In genomic region chr3:193590088-193590856, GRCh38 we compare ENCODE assay signal across 11 cellular contexts. TPM values are rescaled to one million over a fixed set of nuclear protein-coding genes. Genes with fewer than 3 reads are reported as not detected.
DNase-seq lines count a peak whose midpoint lies in the region; ATAC-seq and TF ChIP-seq lines count a peak whose summit lies in the region.
"Had no signal": no experiment of that assay in that cellular context is flagged by ENCODE, and none has a peak within 500 bp of the region (broad histone marks: within the 10 kb centered on the region; RNA-seq: fewer than 3 reads in every experiment).

No MANE protein-coding gene starts in this region.

- H3K4me3 Mint-ChIP-seq in activated T-helper 1 cell treated with anti-CD3 and anti-CD28 coated beads, Interleukin-12 subunit alpha, Interleukin-12 subunit beta, Interleukin-2, Interleukin-4 antibody, amounts not matched to agents 30 ng/mL and 10 ng/mL and 1 ng/mL, durations not matched to agents 14 hours and 24 hours and 36 hours = no peak overlapping the region

- peaks cover 34% of the 10 kb centered on the region for H3K4me1 Mint-ChIP-seq in activated T-helper 1 cell treated with anti-CD3 and anti-CD28 coated beads, Interleukin-12 subunit alpha, Interleukin-12 subunit beta, Interleukin-2, Interleukin-4 antibody, amounts not matched to agents 30 ng/mL and 10 ng/mL and 1 ng/mL, durations not matched to agents 14 hours and 24 hours and 36 hours (ENCODE audit: low read depth)

- H3K9me3 ChIP-seq in mammary epithelial cell (replicated peaks; ENCODE audit: insufficient read depth, low read length) (no peaks in the 10 kb centered on the region), mucosa of descending colon (no peaks in the 10 kb centered on the region)

- TF ChIP-seq CTCF in mammary epithelial cell (conservative IDR thresholded peaks at IDR 0.05 in 1 of 2, IDR thresholded peaks at IDR 0.05 in 1 of 2; ENCODE audit: extremely low read depth in 1 of 2, insufficient read depth in 1 of 2, low read depth in 1 of 2, low read length in 2 of 2) (no peak), mucosa of descending colon (IDR thresholded peaks at IDR 0.05) (no peak)

- no peak overlapping the region for H3K4me3 ChIP-seq in mammary epithelial cell (replicated peaks in 1 of 3; ENCODE audit: insufficient read depth in 1 of 3, low read depth in 2 of 3, low read length in 3 of 3)
- no peak overlapping the region for H3K4me3 ChIP-seq in mucosa of descending colon

- no peaks in the 10 kb centered on the region for H3K9me3 Mint-ChIP-seq in activated T-helper 1 cell treated with anti-CD3 and anti-CD28 coated beads, Interleukin-12 subunit alpha, Interleukin-12 subunit beta, Interleukin-2, Interleukin-4 antibody, amounts not matched to agents 30 ng/mL and 10 ng/mL and 1 ng/mL, durations not matched to agents 14 hours and 24 hours and 36 hours

- CTCF ChIA-PET in mammary epithelial cell (lab: Charles Lee; ENCODE audit: low non-redundant PET) = no interaction called here

- H3K36me3 ChIP-seq in mammary epithelial cell (ENCODE audit: insufficient read depth, low read length) (no peaks in the 10 kb centered on the region), mucosa of descending colon (ENCODE audit: low read depth) (no peaks in the 10 kb centered on the region)

- no peaks in the 10 kb centered on the region for H3K27me3 ChIP-seq in mammary epithelial cell (ENCODE audit: insufficient read depth, low read length)

- DNase-seq in ELR (ENCODE audit: low read depth) = peak; percentile 92
- DNase-seq in NCI-H226 = peak; percentile 88
- DNase-seq in mammary epithelial cell = peak; percentile 69
- peak in 2 of 3 donors; percentile 27 to 54 for DNase-seq in mucosa of descending colon
- no peak for DNase-seq in activated T-helper 1 cell treated with anti-CD3 and anti-CD28 coated beads, Interleukin-12 subunit alpha, Interleukin-12 subunit beta, Interleukin-2, Interleukin-4 antibody, amounts not matched to agents 30 ng/mL and 10 ng/mL and 1 ng/mL, durations not matched to agents 14 hours and 24 hours and 36 hours (ENCODE audit: low spot score)
- no peak for DNase-seq in NCI-H446 treated with DMSO at 0.1 percent for 48 hours (lab: John Stamatoyannopoulos, UW)
- DNase-seq: central memory CD4-positive, alpha-beta T cell; DMS79; SW 1271 had no signal

- intact Hi-C loops in mammary epithelial cell (cut with micrococcal nuclease) = loop anchor here (5.0 kb wide), 1 partner anchor 982 kb away; no protein-coding TSS in a partner anchor
- intact Hi-C loops in mucosa of descending colon (cut with DNase I, micrococcal nuclease) = no loop called here
- intact Hi-C loops in activated T-helper 1 cell treated with anti-CD3 and anti-CD28 coated beads, Interleukin-12 subunit alpha, Interleukin-12 subunit beta, Interleukin-2, Interleukin-4 antibody, amounts not matched to agents 30 ng/mL and 10 ng/mL and 1 ng/mL, durations not matched to agents 14 hours and 24 hours and 36 hours (cut with micrococcal nuclease) = loop anchor here (5.0 kb wide), 3 partner anchors 547 to 773 kb away; partner anchors contain the start of gene HES1

- no peaks in the 10 kb centered on the region for H3K27me3 Mint-ChIP-seq in activated T-helper 1 cell treated with anti-CD3 and anti-CD28 coated beads, Interleukin-12 subunit alpha, Interleukin-12 subunit beta, Interleukin-2, Interleukin-4 antibody, amounts not matched to agents 30 ng/mL and 10 ng/mL and 1 ng/mL, durations not matched to agents 14 hours and 24 hours and 36 hours (ENCODE audit: insufficient read depth)

- 80% methylated on average over 6 of the region's 6 CpGs for WGBS in mammary epithelial cell (ENCODE audit: low coverage, missing lambda C conversion rate)

- H4K20me1 ChIP-seq in mammary epithelial cell (ENCODE audit: insufficient read depth, low read length) = no peaks in the 10 kb centered on the region

- peak; percentile 40 for ATAC-seq in mucosa of descending colon
- ATAC-seq in GM18873 (IDR thresholded peaks at IDR 0.05; ENCODE audit: low FRiP score, unreplicated experiment) = no peak
- no peak for ATAC-seq in HG02870 (IDR thresholded peaks at IDR 0.05; ENCODE audit: unreplicated experiment)

- H3K36me3 Mint-ChIP-seq in activated T-helper 1 cell treated with anti-CD3 and anti-CD28 coated beads, Interleukin-12 subunit alpha, Interleukin-12 subunit beta, Interleukin-2, Interleukin-4 antibody, amounts not matched to agents 30 ng/mL and 10 ng/mL and 1 ng/mL, durations not matched to agents 14 hours and 24 hours and 36 hours (ENCODE audit: low read depth) = peaks cover 4% of the 10 kb centered on the region

- in situ Hi-C loops in mammary epithelial cell (cut with MboI; ENCODE audit: low sequenced_read_pairs in 2 of 2) = no loop called here

- no peak overlapping the region for H3K4me2 ChIP-seq in mammary epithelial cell (ENCODE audit: insufficient read depth, low read depth, low read length)

- BruUV-seq in mammary epithelial cell (replicated peaks; lab: Mats Ljungman, UMichigan) = no TSS peak

- peaks cover 23% of the 10 kb centered on the region for H3K79me2 ChIP-seq in mammary epithelial cell (ENCODE audit: insufficient read depth, low read length)

- peak overlapping the region; percentile 45 for H2AFZ ChIP-seq in mammary epithelial cell (ENCODE audit: low read depth, low read length)

- dilution Hi-C loops in mammary epithelial cell (cut with HindIII; ENCODE audit: low sequenced_read_pairs) = no loop called here

- H3K9ac ChIP-seq in mammary epithelial cell (ENCODE audit: insufficient read depth, low read length) = no peak overlapping the region

- no peak overlapping the region for H3K27ac Mint-ChIP-seq in activated T-helper 1 cell treated with anti-CD3 and anti-CD28 coated beads, Interleukin-12 subunit alpha, Interleukin-12 subunit beta, Interleukin-2, Interleukin-4 antibody, amounts not matched to agents 30 ng/mL and 10 ng/mL and 1 ng/mL, durations not matched to agents 14 hours and 24 hours and 36 hours

- peaks cover 29% of the 10 kb centered on the region for H3K4me1 ChIP-seq in mammary epithelial cell (ENCODE audit: insufficient read depth, low read length)
- H3K4me1 ChIP-seq in mucosa of descending colon (ENCODE audit: low read depth) = peaks cover 12% of the 10 kb centered on the region

- peak overlapping the region; percentile 59 for H3K27ac ChIP-seq in mammary epithelial cell (ENCODE audit: insufficient read depth, low read depth, low read length)

RNA-seq across cellular contexts. Expression of gene OPA1, which starts 2.7 kb away (rescaled TPM):
- 10 to 100 TPM; 60.4 to 66.3 TPM for total RNA-seq in mammary epithelial cell
- polyA plus RNA-seq in mammary epithelial cell = 19.5 TPM
- 91.9 TPM for polyA minus RNA-seq in mammary epithelial cell
- total RNA-seq in mucosa of descending colon = 10 to 100 TPM; 67.8 to 90.8 (median 82.1) TPM
- total RNA-seq in activated T-helper 1 cell treated with anti-CD3 and anti-CD28 coated beads, Interleukin-12 subunit alpha, Interleukin-12 subunit beta, Interleukin-2, Interleukin-4 antibody, amounts not matched to agents 30 ng/mL and 10 ng/mL and 1 ng/mL, durations not matched to agents 14 hours and 24 hours and 36 hours = 78.1 and 91.2 TPM in 2 replicates

RNA-seq across cellular contexts. Expression of gene ATP13A4, which starts 35.6 kb away (rescaled TPM):
- total RNA-seq in mammary epithelial cell (1 to 10 TPM in 1 of 2 donors, not detected in 1; 2.7 TPM), mucosa of descending colon (10 to 100 TPM in 2 of 3 donors, 1 to 10 TPM in 1; 7.3 to 33.6 (median 19.1) TPM)
- 0.02 TPM for polyA plus RNA-seq in mammary epithelial cell
- not detected for polyA minus RNA-seq in mammary epithelial cell
- total RNA-seq in activated T-helper 1 cell treated with anti-CD3 and anti-CD28 coated beads, Interleukin-12 subunit alpha, Interleukin-12 subunit beta, Interleukin-2, Interleukin-4 antibody, amounts not matched to agents 30 ng/mL and 10 ng/mL and 1 ng/mL, durations not matched to agents 14 hours and 24 hours and 36 hours = 0.31 and 1.7 TPM in 2 replicates

Comparison
In these comparisons a context has a peak if more than half of its experiments do, and no peak if none do; other contexts are left out.
1. DNase-seq: peak in ELR (single experiment), NCI-H226 (single experiment), mammary epithelial cell (single experiment) and mucosa of descending colon (2 of 3); none in activated T-helper 1 cell treated with anti-CD3 and anti-CD28 coated beads, Interleukin-12 subunit alpha, Interleukin-12 subunit beta, Interleukin-2, Interleukin-4 antibody, amounts not matched to agents 30 ng/mL and 10 ng/mL and 1 ng/mL, durations not matched to agents 14 hours and 24 hours and 36 hours (single experiment) and NCI-H446 treated with DMSO at 0.1 percent for 48 hours (single experiment).
2. intact Hi-C loops: an anchor here in mammary epithelial cell (5.0 kb wide) and activated T-helper 1 cell treated with anti-CD3 and anti-CD28 coated beads, Interleukin-12 subunit alpha, Interleukin-12 subunit beta, Interleukin-2, Interleukin-4 antibody, amounts not matched to agents 30 ng/mL and 10 ng/mL and 1 ng/mL, durations not matched to agents 14 hours and 24 hours and 36 hours (5.0 kb wide); none called in mucosa of descending colon.